8 cellular contexts compared by ENCODE assay signal in genomic region chr2:199019898-199020507, GRCh38.
DNase-seq lines count a peak whose midpoint lies in the region; ATAC-seq, FAIRE-seq and TF ChIP-seq lines count a peak whose summit lies in the region.

No MANE protein-coding gene starts in this region.

- H3K27me3 ChIP-seq in AG04450 (ENCODE audit: control insufficient read depth, insufficient read depth, low read length) = no peaks in the 10 kb centered on the region
- H3K27me3 ChIP-seq in H1 (replicated peaks in 1 of 4; ENCODE audit: control insufficient read depth in 3 of 4, extremely low read depth in 1 of 4, insufficient read depth in 3 of 4, low read length in 3 of 4) = no peaks in the 10 kb centered on the region

- no peak overlapping the region for H2BK15ac ChIP-seq in H1 (ENCODE audit: low read length)

- no peak overlapping the region for H4K91ac ChIP-seq in H1 (replicated peaks; ENCODE audit: insufficient read length, low read length)

- H3K4ac ChIP-seq in H1 (replicated peaks; ENCODE audit: insufficient read length, low read depth, low read length) = no peak overlapping the region

- H4K8ac ChIP-seq in H1 (ENCODE audit: extremely low read depth, insufficient read depth, low read length) = no peak overlapping the region

- CTCF ChIA-PET in AG04450 (lab: Charles Lee) (interaction anchor here (0.7 to 3.0 kb wide), 7 partner anchors 13 to 468 kb away, joined by 3 to 17 read pairs (median 3); no protein-coding TSS in a partner anchor), H1 (lab: Charles Lee; ENCODE audit: partially characterized antibody) (interaction anchor here (0.6 to 1.6 kb wide), 9 partner anchors 9 to 498 kb away, joined by 3 to 8 read pairs (median 3); no protein-coding TSS in a partner anchor)

- no peak overlapping the region for H3K56ac ChIP-seq in H1 (replicated peaks; ENCODE audit: insufficient read length, low read depth, low read length)

- no peaks in the 10 kb centered on the region for H3K9me3 ChIP-seq in AG04450 (ENCODE audit: control insufficient read depth, insufficient read depth, low read length)
- no peaks in the 10 kb centered on the region for H3K9me3 ChIP-seq in H1 (ENCODE audit: insufficient read depth in 2 of 2, low read depth in 1 of 2, low read length in 1 of 2)

- no peak overlapping the region for H3K18ac ChIP-seq in H1 (ENCODE audit: extremely low read depth, low read length)

- WGBS in H1 (ENCODE audit: extremely low coverage in 1 of 2, insufficient coverage in 1 of 2, insufficient read length in 1 of 2, insufficient replicate concordance in 2 of 2, low coverage in 1 of 2, low lambda C conversion rate in 2 of 2, missing lambda C conversion rate in 1 of 2), 2 experiments = 71% methylated on average over 4 of the region's 4 CpGs; no CpG with 5 or more reads in 1 of the 2 experiments

- no peak overlapping the region for H2AFZ ChIP-seq in H1 (ENCODE audit: low read length)

- H3K9ac ChIP-seq in H1 (replicated peaks in 1 of 4; ENCODE audit: extremely low read depth in 1 of 4, low read depth in 3 of 4, low read length in 3 of 4) = no peak overlapping the region

- H3K4me3 ChIP-seq in AG04450 (ENCODE audit: low read depth, low read length) = no peak overlapping the region
- H3K4me3 ChIP-seq in H1 (ENCODE audit: extremely low read depth in 1 of 4, insufficient read depth in 2 of 4, low read depth in 3 of 4, low read length in 4 of 4) = no peak overlapping the region
- H3K4me3 ChIP-seq in retinal pigment epithelial cell (ENCODE audit: low read length) = no peak overlapping the region

- peak; percentile 75 for TF ChIP-seq CTCF in AG04450 (IDR thresholded peaks at IDR 0.05; ENCODE audit: low read depth, low read length)
- peak; percentile 46 to 57 (median 47) for TF ChIP-seq CTCF in H1 (IDR thresholded peaks at IDR 0.05; ENCODE audit: control extremely low read depth in 1 of 3, insufficient read depth in 1 of 3, low read depth in 1 of 3, low read length in 3 of 3)
- TF ChIP-seq CTCF in retinal pigment epithelial cell (conservative IDR thresholded peaks at IDR 0.05; ENCODE audit: low read depth, low read length) = peak; percentile 90

- TF ChIP-seq POLR2A in H1 (IDR thresholded peaks at IDR 0.05; ENCODE audit: control extremely low read depth in 1 of 2, low read depth in 2 of 2, low read length in 2 of 2) = no peak

- H2AK5ac ChIP-seq in H1 (ENCODE audit: low read depth, low read length) = no peak overlapping the region

- H3K36me3 ChIP-seq in H1 (ENCODE audit: control insufficient read depth in 2 of 4, insufficient read depth in 4 of 4, low read length in 3 of 4) = no peaks in the 10 kb centered on the region

- H4K20me1 ChIP-seq in H1 (replicated peaks in 1 of 2; ENCODE audit: control insufficient read depth in 1 of 2, insufficient read depth in 2 of 2, low read length in 2 of 2) = no peaks in the 10 kb centered on the region

- ATAC-seq in GM21423 (IDR thresholded peaks at IDR 0.05; ENCODE audit: unreplicated experiment) = peak; percentile 55
- no peak for ATAC-seq in HG03342 (IDR thresholded peaks at IDR 0.05; ENCODE audit: unreplicated experiment)

- H3K27ac ChIP-seq in AG04450 (ENCODE audit: low read depth, low read length) (no peak overlapping the region), H1 (ENCODE audit: low read depth, low read length) (no peak overlapping the region)

- no peak for FAIRE-seq in H1 (lab: Jason Lieb, UNC)

- H3K4me2 ChIP-seq in H1 (ENCODE audit: insufficient read depth in 1 of 2, low read depth in 2 of 2, low read length in 2 of 2) = no peak overlapping the region

- TF ChIP-seq RAD21 in H1 (IDR thresholded peaks at IDR 0.05 in 1 of 2, conservative IDR thresholded peaks at IDR 0.05 in 1 of 2; ENCODE audit: low read depth in 2 of 2, low read length in 2 of 2) = peak; percentile 62 to 77

- H3K23ac ChIP-seq in H1 (ENCODE audit: insufficient read length) = no peak overlapping the region

- H4K5ac ChIP-seq in H1 (ENCODE audit: insufficient read length, low read depth, low read length) = no peak overlapping the region

- no peak overlapping the region for H2BK12ac ChIP-seq in H1 (ENCODE audit: low read depth, low read length)

- TF ChIP-seq EP300 in H1 (IDR thresholded peaks at IDR 0.05; ENCODE audit: borderline replicate concordance in 1 of 2, low read depth in 2 of 2, low read length in 2 of 2) = no peak

- no peak overlapping the region for H2BK120ac ChIP-seq in H1 (replicated peaks; ENCODE audit: low read depth, low read length)

- in situ Hi-C loops in G401 (cut with HindIII; ENCODE audit: low sequenced_read_pairs) = no loop called here

- H2BK20ac ChIP-seq in H1 (ENCODE audit: low read length) = no peak overlapping the region

- POLR2A ChIA-PET in AG04450 (lab: Yijun Ruan, JAX) = no interaction called here
- POLR2A ChIA-PET in H1 (lab: Charles Lee; ENCODE audit: partially characterized antibody) = no interaction called here

- peak; percentile 4 for DNase-seq in AG04450 (ENCODE audit: low read depth, low spot score)
- DNase-seq in NCI-H460 (ENCODE audit: extremely low read depth, low read depth) = peak; percentile 6
- no peak for DNase-seq in H1 (ENCODE audit: low read depth in 1 of 2, low spot score in 2 of 2)
- DNase-seq in retinal pigment epithelial cell (ENCODE audit: low read depth) = peak; percentile 21
- no peak for DNase-seq in GF-D8 (lab: John Stamatoyannopoulos, UW)
- no peak for DNase-seq in G401 (ENCODE audit: low spot score)

- peaks cover 0 to 6% (median 1%) of the 10 kb centered on the region in 4 experiments; a peak in 3 of 7 replicates for H3K4me1 ChIP-seq in H1 (replicated peaks in 1 of 4; ENCODE audit: control insufficient read depth in 3 of 4, insufficient read depth in 4 of 4, low read length in 3 of 4)

- no peak overlapping the region for H2BK5ac ChIP-seq in H1 (ENCODE audit: low read depth, low read length)

- H3K79me2 ChIP-seq in H1 (ENCODE audit: control insufficient read depth in 1 of 2, insufficient read depth in 2 of 2, low read length in 2 of 2) = no peaks in the 10 kb centered on the region

- H3K79me1 ChIP-seq in H1 (ENCODE audit: low read depth, low read length) = no peaks in the 10 kb centered on the region

- H3K23me2 ChIP-seq in H1 (ENCODE audit: low read depth, low read length) = no peaks in the 10 kb centered on the region

- no peak overlapping the region for H3K14ac ChIP-seq in H1 (ENCODE audit: insufficient read length)

TF ChIP-seq in H1, 55 proteins besides CTCF, POLR2A, EP300 and RAD21:
- TF ChIP-seq EGR1 (IDR thresholded peaks at IDR 0.05; ENCODE audit: borderline replicate concordance, low read depth, low read length) (peak; percentile 72; the same call in 1 of the 2 replicates), YY1 (IDR thresholded peaks at IDR 0.05; ENCODE audit: low read depth, low read length) (no peak), SP4 (IDR thresholded peaks at IDR 0.05; ENCODE audit: low read length) (no peak)

Comparison
In these comparisons a context has a peak if more than half of its experiments do, and no peak if none do; other contexts are left out.
1. DNase-seq: peak in AG04450 (single experiment), NCI-H460 (single experiment) and retinal pigment epithelial cell (single experiment); none in H1 (0 of 2), GF-D8 (single experiment) and G401 (single experiment).
2. Peak in every context shown above with its lines, with median percentiles within 50 percentile points of each other: CTCF ChIP-seq.